In the genomic region with DNA sequence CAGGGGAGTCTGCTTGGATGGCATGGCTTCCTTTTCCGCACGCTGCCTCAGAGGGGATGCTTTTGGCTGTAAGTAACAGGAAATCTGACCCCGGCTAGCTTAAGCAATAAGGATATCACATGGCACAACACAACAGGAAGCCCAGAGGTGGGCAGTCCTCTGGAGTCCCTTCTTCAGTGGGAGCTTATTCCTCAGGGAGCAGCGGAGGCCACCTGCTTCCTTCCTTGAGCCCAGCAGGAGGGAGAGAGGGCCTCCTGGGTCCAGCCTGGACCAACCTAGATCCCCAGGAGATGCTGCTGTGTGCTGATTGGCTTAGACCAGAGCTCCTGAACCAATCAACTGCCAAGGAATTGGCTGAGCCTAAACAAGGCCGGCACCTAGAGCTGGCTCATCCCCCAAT, we compare ENCODE assay signal across 18 cellular contexts.
DNase-seq lines count a peak whose midpoint lies in the region; ATAC-seq, FAIRE-seq and TF ChIP-seq lines count a peak whose summit lies in the region.
"Had no signal": no experiment of that assay in that cellular context is flagged by ENCODE, and none has a peak within 500 bp of the region (broad histone marks: within the 10 kb centered on the region; RNA-seq: fewer than 3 reads in every experiment).

No MANE protein-coding gene starts in this region.

- H3K27ac Mint-ChIP-seq in stimulated activated memory B cell treated with anti-CD40 and anti-IgM and Interleukin-4, amounts not matched to agents 10 μg/mL and 1 μg/mL and 100 μg/mL, for 72 hours = no peak overlapping the region
- H3K27ac Mint-ChIP-seq: activated B cell treated with CpG ODN at 0.5 μM for 24 hours; activated CD8-positive, alpha-beta T cell treated with anti-CD3 and anti-CD28 coated beads, Interleukin-2, amount 10 ng/mL, durations not matched to agents 7 days and 5 days; activated naive CD8-positive, alpha-beta T cell treated with anti-CD3 and anti-CD28 coated beads, Interleukin-2, amount 10 ng/mL, durations not matched to agents 7 days and 5 days; HFFc6 had no signal

- H3K79me2 ChIP-seq in HepG2 (ENCODE audit: insufficient read depth, low read length) = no peaks in the 10 kb centered on the region
- H3K79me2 ChIP-seq: parathyroid adenoma had no signal

- H3K27me3 ChIP-seq in HepG2 (ENCODE audit: control insufficient read depth in 1 of 2, insufficient read depth in 2 of 2, low read length in 2 of 2) = no peaks in the 10 kb centered on the region
- no peaks in the 10 kb centered on the region for H3K27me3 ChIP-seq in right lobe of liver
- H3K27me3 ChIP-seq in esophagus muscularis mucosa = no peaks in the 10 kb centered on the region
- H3K27me3 ChIP-seq: brain microvascular endothelial cell had no signal

- peaks cover 6% of the 10 kb centered on the region for H3K4me1 Mint-ChIP-seq in stimulated activated memory B cell treated with anti-CD40 and anti-IgM and Interleukin-4, amounts not matched to agents 10 μg/mL and 1 μg/mL and 100 μg/mL, for 72 hours

- WGBS in HepG2 (ENCODE audit: low lambda C conversion rate) = 100% methylated on average over 2 of the region's 5 CpGs
- WGBS in right lobe of liver (ENCODE audit: insufficient coverage, low coverage, low lambda C conversion rate, missing lambda C conversion rate) = 44% methylated on average over 3 of the region's 5 CpGs
- 70% methylated on average over 5 of the region's 5 CpGs for WGBS in esophagus muscularis mucosa

- H3K9ac ChIP-seq in HepG2 (ENCODE audit: insufficient read depth, low read depth, low read length) = no peak overlapping the region
- H3K9ac ChIP-seq: parathyroid adenoma had no signal

- H3K36me3 ChIP-seq in HepG2 (replicated peaks in 1 of 2; ENCODE audit: control insufficient read depth in 1 of 2, insufficient read depth in 2 of 2, low read length in 2 of 2) = no peaks in the 10 kb centered on the region
- H3K36me3 ChIP-seq in right lobe of liver = no peaks in the 10 kb centered on the region
- no peaks in the 10 kb centered on the region for H3K36me3 ChIP-seq in esophagus muscularis mucosa
- H3K36me3 ChIP-seq: brain microvascular endothelial cell had no signal

- CTCF ChIA-PET in HepG2 (lab: Yijun Ruan, JAX; ENCODE audit: low intra/inter-chr PET ratio, low total read pairs) = no interaction called here

- H2AFZ ChIP-seq in HepG2 (ENCODE audit: low read length) = no peak overlapping the region
- H2AFZ ChIP-seq: parathyroid adenoma had no signal

- TF ChIP-seq RAD21 in HepG2 (CRISPR knock-in tag; IDR thresholded peaks at IDR 0.05) = no peak

- H3K4me1 ChIP-seq in HepG2 (ENCODE audit: insufficient read depth, low read length) (peaks cover 87% of the 10 kb centered on the region), right lobe of liver (peaks cover 0 to 46% (median 15%) of the 10 kb centered on the region in 4 donors), esophagus muscularis mucosa (peaks cover 11 to 30% (median 23%) of the 10 kb centered on the region in 4 donors)

- no peaks in the 10 kb centered on the region for H3K36me3 Mint-ChIP-seq in stimulated activated memory B cell treated with anti-CD40 and anti-IgM and Interleukin-4, amounts not matched to agents 10 μg/mL and 1 μg/mL and 100 μg/mL, for 72 hours
- H3K36me3 Mint-ChIP-seq: activated naive CD8-positive, alpha-beta T cell treated with anti-CD3 and anti-CD28 coated beads, Interleukin-2, amount 10 ng/mL, durations not matched to agents 7 days and 5 days had no signal

- DNase-seq in HepG2 (ENCODE audit: low spot score) (no peak), right lobe of liver (no peak), NCI-H524 (lab: John Stamatoyannopoulos, UW) (peak; percentile 91 to 96), dermis blood vessel endothelial cell (peak; percentile 41), superior temporal gyrus (ENCODE audit: extremely low spot score) (peak; percentile 12), esophagus muscularis mucosa (ENCODE audit: extremely low spot score) (no peak), HuH-7 (ENCODE audit: low spot score) (no peak)
- DNase-seq: activated B cell treated with CpG ODN at 0.5 μM for 24 hours; activated CD8-positive, alpha-beta T cell treated with anti-CD3 and anti-CD28 coated beads, Interleukin-2, amount 10 ng/mL, durations not matched to agents 7 days and 5 days; activated naive CD8-positive, alpha-beta T cell treated with anti-CD3 and anti-CD28 coated beads, Interleukin-2, amount 10 ng/mL, durations not matched to agents 7 days and 5 days; brain microvascular endothelial cell; HFFc6; left cardiac atrium; NCI-H1930; T-helper 1 cell had no signal

- TF ChIP-seq POLR2A in HepG2 (IDR thresholded peaks at IDR 0.05; ENCODE audit: insufficient read depth in 1 of 2, low read depth in 2 of 2, low read length in 2 of 2) (no peak), right lobe of liver (IDR thresholded peaks at IDR 0.05) (no peak), esophagus muscularis mucosa (IDR thresholded peaks at IDR 0.05; ENCODE audit: low read depth) (no peak)

- TF ChIP-seq EP300 in HepG2 (IDR thresholded peaks at IDR 0.05; ENCODE audit: low read depth in 2 of 2, low read length in 2 of 2) (no peak), HepG2 (CRISPR knock-in tag; IDR thresholded peaks at IDR 0.05; ENCODE audit: borderline replicate concordance) (no peak), esophagus muscularis mucosa (IDR thresholded peaks at IDR 0.05) (no peak)

- no peak for TF ChIP-seq CTCF in HepG2 (CRISPR knock-in tag; IDR thresholded peaks at IDR 0.05)
- TF ChIP-seq CTCF in right lobe of liver (IDR thresholded peaks at IDR 0.05) = no peak
- TF ChIP-seq CTCF in esophagus muscularis mucosa (IDR thresholded peaks at IDR 0.05) = no peak

- H3K4me3 ChIP-seq in HepG2 (replicated peaks in 1 of 3; ENCODE audit: insufficient read depth in 1 of 3, low read depth in 2 of 3, low read length in 3 of 3) (no peak overlapping the region), right lobe of liver (no peak overlapping the region), esophagus muscularis mucosa (no peak overlapping the region)

- H3K9me3 ChIP-seq in HepG2 (ENCODE audit: low read length) (no peaks in the 10 kb centered on the region), right lobe of liver (no peaks in the 10 kb centered on the region), esophagus muscularis mucosa (no peaks in the 10 kb centered on the region)

- H3K9me3 Mint-ChIP-seq in stimulated activated memory B cell treated with anti-CD40 and anti-IgM and Interleukin-4, amounts not matched to agents 10 μg/mL and 1 μg/mL and 100 μg/mL, for 72 hours = no peaks in the 10 kb centered on the region
- H3K9me3 Mint-ChIP-seq: activated B cell treated with CpG ODN at 0.5 μM for 24 hours; activated naive CD8-positive, alpha-beta T cell treated with anti-CD3 and anti-CD28 coated beads, Interleukin-2, amount 10 ng/mL, durations not matched to agents 7 days and 5 days; HFFc6 had no signal

- H3K27ac ChIP-seq in HepG2 (ENCODE audit: extremely low read length, insufficient read depth, low read length) = peak overlapping the region; percentile 11
- no peak overlapping the region for H3K27ac ChIP-seq in right lobe of liver
- H3K27ac ChIP-seq in esophagus muscularis mucosa (replicated peaks in 1 of 4) = no peak overlapping the region
- H3K27ac ChIP-seq: brain microvascular endothelial cell, parathyroid adenoma, RWPE1 had no signal

- in situ Hi-C loops in HepG2 (cut with HindIII; ENCODE audit: extremely low pct_ligation_motif_present, low pct_unique_long_range_greater_than_20kb) = no loop called here

- H3K27me3 Mint-ChIP-seq in stimulated activated memory B cell treated with anti-CD40 and anti-IgM and Interleukin-4, amounts not matched to agents 10 μg/mL and 1 μg/mL and 100 μg/mL, for 72 hours = peaks cover 82% of the 10 kb centered on the region

- H3K4me2 ChIP-seq in HepG2 (ENCODE audit: low read depth, low read length) = no peak overlapping the region

- no peak for ATAC-seq in HepG2
- ATAC-seq in right lobe of liver = no peak
- ATAC-seq in stimulated activated memory B cell treated with anti-CD40 and anti-IgM and Interleukin-4, amounts not matched to agents 10 μg/mL and 1 μg/mL and 100 μg/mL, for 72 hours = no peak
- ATAC-seq: activated CD8-positive, alpha-beta T cell treated with anti-CD3 and anti-CD28 coated beads, Interleukin-2, amount 10 ng/mL, durations not matched to agents 7 days and 5 days; left cardiac atrium had no signal

- no peaks in the 10 kb centered on the region for H4K20me1 ChIP-seq in HepG2 (ENCODE audit: insufficient read depth, low read length)

- FAIRE-seq in HepG2 (lab: Jason Lieb, UNC) = peak; percentile 34

- H3K4me3 Mint-ChIP-seq in stimulated activated memory B cell treated with anti-CD40 and anti-IgM and Interleukin-4, amounts not matched to agents 10 μg/mL and 1 μg/mL and 100 μg/mL, for 72 hours = no peak overlapping the region
- H3K4me3 Mint-ChIP-seq: activated B cell treated with CpG ODN at 0.5 μM for 24 hours; activated CD8-positive, alpha-beta T cell treated with anti-CD3 and anti-CD28 coated beads, Interleukin-2, amount 10 ng/mL, durations not matched to agents 7 days and 5 days; activated naive CD8-positive, alpha-beta T cell treated with anti-CD3 and anti-CD28 coated beads, Interleukin-2, amount 10 ng/mL, durations not matched to agents 7 days and 5 days; HFFc6 had no signal

- intact Hi-C loops in HepG2 (cut with micrococcal nuclease; ENCODE audit: unreplicated experiment) = loop anchor here (5.0 kb wide), 1 partner anchor 57 kb away; no protein-coding TSS in a partner anchor
- intact Hi-C loops in right lobe of liver (cut with DNase I) = loop anchor here (10.0 kb wide), 2 partner anchors 50 to 230 kb away; no protein-coding TSS in a partner anchor
- intact Hi-C loops in esophagus muscularis mucosa (cut with DNase I) = no loop called here

- BruUV-seq in HepG2 (replicated peaks; lab: Mats Ljungman, UMichigan) = no TSS peak

- POLR2A ChIA-PET in HepG2 (lab: Yijun Ruan, JAX) = interaction anchor here (0.7 to 1.4 kb wide), 4 partner anchors 12 to 65 kb away, joined by 3 to 6 read pairs (median 4); no protein-coding TSS in a partner anchor

TF ChIP-seq in HepG2, 621 proteins besides CTCF, POLR2A, EP300 and RAD21:
- TF ChIP-seq NFYC (CRISPR knock-in tag; IDR thresholded peaks at IDR 0.05) (peak; percentile 75), NFYB (CRISPR knock-in tag; IDR thresholded peaks at IDR 0.05) (peak; percentile 69), AHR (CRISPR knock-in tag; IDR thresholded peaks at IDR 0.05) (no peak)

Comparison
In these comparisons a context has a peak if more than half of its experiments do, and no peak if none do; other contexts are left out.
1. DNase-seq: peak in NCI-H524 (2 of 2), dermis blood vessel endothelial cell (single experiment) and superior temporal gyrus (single experiment); none in HepG2 (single experiment), right lobe of liver (0 of 3), esophagus muscularis mucosa (single experiment) and HuH-7 (single experiment).